1 cellular context compared by ENCODE assay signal in genomic region chr10:112271982-112272381, GRCh38.
TF ChIP-seq lines count a peak whose summit lies in the region.

No MANE protein-coding gene starts in this region.

TF ChIP-seq in H1, 55 proteins besides CTCF, POLR2A, EP300 and RAD21 (continued from another document):
- no peak for TF ChIP-seq RXRA (IDR thresholded peaks at IDR 0.05; ENCODE audit: insufficient read depth, low read depth, low read length)
